Comparison of ENCODE assay signal across 16 cellular contexts in genomic region chr11:65293909-65294381, GRCh38. TPM values are rescaled to one million over a fixed set of nuclear protein-coding genes. Genes with fewer than 3 reads are reported as not detected.
A peak's percentile ranks its signal among the peaks of the same experiment; 100 is the strongest.
DNase-seq lines count a peak whose midpoint lies in the region; ATAC-seq and TF ChIP-seq lines count a peak whose summit lies in the region.
"Had no signal": no experiment of that assay in that cellular context is flagged by ENCODE, and none has a peak within 500 bp of the region (broad histone marks: within the 10 kb centered on the region; RNA-seq: fewer than 3 reads in every experiment).

No MANE protein-coding gene starts in this region.

- no peak overlapping the region for H3K4me3 ChIP-seq in fibroblast of lung (replicated peaks in 1 of 4; ENCODE audit: control extremely low read depth in 1 of 4, insufficient read depth in 1 of 4, low read depth in 3 of 4, low read length in 4 of 4)
- H3K4me3 ChIP-seq in muscle layer of duodenum (ENCODE audit: low read depth in 1 of 2, low read length in 2 of 2): no peak overlapping the region
- H3K4me3 ChIP-seq: cardiac muscle cell, neural progenitor cell had no signal

- H3K9me3 ChIP-seq in fibroblast of lung (ENCODE audit: control insufficient read depth, insufficient read depth, low read depth, low read length) (no peaks in the 10 kb centered on the region), muscle layer of duodenum (ENCODE audit: control insufficient read depth in 1 of 2, low read length in 2 of 2) (no peaks in the 10 kb centered on the region)

- no peaks in the 10 kb centered on the region for H3K27me3 Mint-ChIP-seq in chondrocyte (ENCODE audit: low read depth)

- no peaks in the 10 kb centered on the region for H3K79me2 ChIP-seq in fibroblast of lung (ENCODE audit: control insufficient read depth, insufficient read depth, low read length)

- no peaks in the 10 kb centered on the region for H3K9me3 Mint-ChIP-seq in chondrocyte (ENCODE audit: low read depth)
- H3K9me3 Mint-ChIP-seq: neural progenitor cell had no signal

- no peak overlapping the region for H2AFZ ChIP-seq in fibroblast of lung (ENCODE audit: low read length)
- H2AFZ ChIP-seq: neural progenitor cell had no signal

- H3K4me1 ChIP-seq in fibroblast of lung (ENCODE audit: control insufficient read depth, extremely low read depth, insufficient read depth, low read length) (peaks cover 49% of the 10 kb centered on the region), muscle layer of duodenum (ENCODE audit: control insufficient read depth in 1 of 2, insufficient read depth in 2 of 2, low read length in 2 of 2) (peaks cover 26 to 69% of the 10 kb centered on the region in 2 donors)
- H3K4me1 ChIP-seq: neural progenitor cell had no signal

- H3K9ac ChIP-seq in fibroblast of lung (ENCODE audit: insufficient read depth, low read length): no peak overlapping the region
- H3K9ac ChIP-seq: neural progenitor cell had no signal

- ATAC-seq in GM18517 (IDR thresholded peaks at IDR 0.05; ENCODE audit: unreplicated experiment): no peak
- ATAC-seq in HG02970 (IDR thresholded peaks at IDR 0.05; ENCODE audit: low FRiP score, unreplicated experiment): no peak

- DNase-seq in NCI-H2171 treated with DMSO at 0.1 percent for 48 hours (lab: John Stamatoyannopoulos, UW) (peak; percentile 75), fibroblast of lung (ENCODE audit: low read depth in 2 of 2) (peak in 1 of 2 donors; percentile 84), chondrocyte (ENCODE audit: low spot score) (no peak)
- DNase-seq in activated CD4-positive, alpha-beta T cell treated with anti-CD3 and anti-CD28 coated beads for 4 hours: no peak
- DNase-seq: GDM1; KG1; NCI-H1436 treated with DMSO at 0.1 percent for 48 hours; NCI-H524 treated with DMSO at 0.1 percent for 48 hours; SHP77; stimulated activated CD4-positive, alpha-beta T cell treated with anti-CD3 and anti-CD28 coated beads, Interleukin-1b, Interleukin-23, amount 100 ng/mL, for 48 hours had no signal

- H3K27me3 ChIP-seq in fibroblast of lung (ENCODE audit: control insufficient read depth, insufficient read depth, low read length): no peaks in the 10 kb centered on the region
- H3K27me3 ChIP-seq in muscle layer of duodenum (ENCODE audit: low read depth, low read length): no peaks in the 10 kb centered on the region
- H3K27me3 ChIP-seq: cardiac muscle cell, neural progenitor cell had no signal

- H3K36me3 ChIP-seq in fibroblast of lung (ENCODE audit: control insufficient read depth, insufficient read depth, low read length): peaks cover 10% of the 10 kb centered on the region
- H3K36me3 ChIP-seq in muscle layer of duodenum (ENCODE audit: control insufficient read depth in 1 of 2, insufficient read depth in 2 of 2, low read length in 2 of 2): peaks cover 0 to 11% of the 10 kb centered on the region in 2 donors
- H3K36me3 ChIP-seq: neural progenitor cell had no signal

- no peak overlapping the region for H3K4me3 Mint-ChIP-seq in chondrocyte (ENCODE audit: unreplicated experiment)
- H3K4me3 Mint-ChIP-seq: neural progenitor cell had no signal

- TF ChIP-seq CTCF in fibroblast of lung (conservative IDR thresholded peaks at IDR 0.05 in 1 of 2, IDR thresholded peaks at IDR 0.05 in 1 of 2; ENCODE audit: low read depth in 1 of 2, low read length in 2 of 2): no peak
- no peak for TF ChIP-seq CTCF in chondrocyte (IDR thresholded peaks at IDR 0.05)

- no peak overlapping the region for H3K27ac Mint-ChIP-seq in chondrocyte (ENCODE audit: unreplicated experiment)
- H3K27ac Mint-ChIP-seq: neural progenitor cell had no signal

- H3K4me1 Mint-ChIP-seq in chondrocyte (ENCODE audit: low read depth): peaks cover 66% of the 10 kb centered on the region

- H3K4me2 ChIP-seq in fibroblast of lung (ENCODE audit: extremely low read depth, insufficient read depth, low read length): no peak overlapping the region
- H3K4me2 ChIP-seq: neural progenitor cell had no signal

- no peaks in the 10 kb centered on the region for H4K20me1 ChIP-seq in fibroblast of lung (ENCODE audit: control insufficient read depth, extremely low read depth, insufficient read depth, low read length)

- H3K36me3 Mint-ChIP-seq in chondrocyte (ENCODE audit: low read depth): peaks cover 10% of the 10 kb centered on the region

- peak overlapping the region; percentile 100 for H3K27ac ChIP-seq in fibroblast of lung (ENCODE audit: insufficient read depth, low read length)
- H3K27ac ChIP-seq in muscle layer of duodenum (ENCODE audit: low read length): peak overlapping the region; percentile 97
- peak overlapping the region; percentile 99 for H3K27ac ChIP-seq in temporal lobe (ENCODE audit: low read depth, low read length)
- H3K27ac ChIP-seq: cardiac muscle cell, neural progenitor cell had no signal

RNA-seq across cellular contexts. Expression of gene CDC42EP2, which starts 20.7 kb away (rescaled TPM):
- total RNA-seq in fibroblast of lung (12.3 and 25.6 TPM in 2 replicates), temporal lobe (2.7 TPM), chondrocyte (7.3 to 12.8 TPM (median 12.6 TPM) in 3 replicates)
- 31.7 and 48.4 TPM in 2 replicates for polyA plus RNA-seq in fibroblast of lung
- 56.1 and 78.8 TPM in 2 replicates for polyA plus RNA-seq in fibroblast of lung (2012)
- polyA minus RNA-seq in fibroblast of lung (ENCODE audit: low replicate concordance): 164 and 172 TPM in 2 replicates

RNA-seq across cellular contexts. Expression of gene POLA2, which starts 32.2 kb away (rescaled TPM):
- total RNA-seq in fibroblast of lung (1.0 and 2.8 TPM in 2 replicates), temporal lobe (2.7 TPM), chondrocyte (5.7 to 19.0 TPM (median 6.2 TPM) in 3 replicates)
- polyA plus RNA-seq in fibroblast of lung: 9.8 and 33.6 TPM in 2 replicates
- polyA plus RNA-seq in fibroblast of lung (2012): 6.7 and 20.1 TPM in 2 replicates
- polyA minus RNA-seq in fibroblast of lung (ENCODE audit: low replicate concordance): 14.6 and 53.5 TPM in 2 replicates

RNA-seq across cellular contexts. Expression of gene DPF2, which starts 39.7 kb away (rescaled TPM):
- total RNA-seq in fibroblast of lung: 37.5 and 42.9 TPM in 2 replicates
- 55.1 and 76.4 TPM in 2 replicates for polyA plus RNA-seq in fibroblast of lung
- polyA plus RNA-seq in fibroblast of lung (2012): 38.3 and 46.3 TPM in 2 replicates
- 95.3 and 148 TPM in 2 replicates for polyA minus RNA-seq in fibroblast of lung (ENCODE audit: low replicate concordance)
- total RNA-seq in temporal lobe: 25.3 TPM
- total RNA-seq in chondrocyte: 49.7 to 52.3 TPM (median 49.9 TPM) in 3 replicates
